1 cellular context compared by ENCODE assay signal in genomic region chr7:32049599-32049998, GRCh38.
TF ChIP-seq lines count a peak whose summit lies in the region.

No MANE protein-coding gene starts in this region.

TF ChIP-seq in WTC11, 78 proteins besides CTCF, POLR2A, EP300 and RAD21 (continued from another document):
- TF ChIP-seq ARID4B (CRISPR knock-in tag; IDR thresholded peaks at IDR 0.05; ENCODE audit: borderline replicate concordance) (no peak), ETV6 (CRISPR knock-in tag; IDR thresholded peaks at IDR 0.05) (no peak), ZNF263 (CRISPR knock-in tag; IDR thresholded peaks at IDR 0.05; ENCODE audit: low read depth) (no peak), ZMAT4 (CRISPR knock-in tag; IDR thresholded peaks at IDR 0.05) (no peak), JAZF1 (CRISPR knock-in tag; IDR thresholded peaks at IDR 0.05) (no peak), ZNF121 (CRISPR knock-in tag; IDR thresholded peaks at IDR 0.05) (no peak), ATF2 (CRISPR knock-in tag; IDR thresholded peaks at IDR 0.05; ENCODE audit: borderline replicate concordance, low read depth) (no peak), GABPB1 (CRISPR knock-in tag; IDR thresholded peaks at IDR 0.05) (no peak), FOXP4 (CRISPR knock-in tag; IDR thresholded peaks at IDR 0.05) (no peak), ZNF281 (CRISPR knock-in tag; IDR thresholded peaks at IDR 0.05) (no peak)
TF ChIP-seq in WTC11: peak in this region for 0.
